Comparison of ENCODE assay signal across 11 cellular contexts in genomic region chr7:80127412-80128150, GRCh38. TPM values are rescaled to one million over a fixed set of nuclear protein-coding genes. Genes with fewer than 3 reads are reported as not detected.
A peak's percentile ranks its signal among the peaks of the same experiment; 100 is the strongest.
DNase-seq lines count a peak whose midpoint lies in the region; ATAC-seq, FAIRE-seq and TF ChIP-seq lines count a peak whose summit lies in the region.
"Had no signal": no experiment of that assay in that cellular context is flagged by ENCODE, and none has a peak within 500 bp of the region (broad histone marks: within the 10 kb centered on the region; RNA-seq: fewer than 3 reads in every experiment).

No MANE protein-coding gene starts in this region.

- H3K4me3 Mint-ChIP-seq in progenitor cell of endocrine pancreas (ENCODE audit: low read depth) = no peak overlapping the region
- no peak overlapping the region for H3K4me3 Mint-ChIP-seq in activated naive CD4-positive, alpha-beta T cell treated with anti-CD3 and anti-CD28 coated beads for 36 hours

- peak overlapping the region; percentile 60 for H3K27ac Mint-ChIP-seq in progenitor cell of endocrine pancreas
- no peak overlapping the region for H3K27ac Mint-ChIP-seq in activated naive CD4-positive, alpha-beta T cell treated with anti-CD3 and anti-CD28 coated beads for 36 hours

- no peaks in the 10 kb centered on the region for H3K36me3 Mint-ChIP-seq in progenitor cell of endocrine pancreas (ENCODE audit: insufficient read depth)
- H3K36me3 Mint-ChIP-seq in activated naive CD4-positive, alpha-beta T cell treated with anti-CD3 and anti-CD28 coated beads for 36 hours (ENCODE audit: low read depth) = no peaks in the 10 kb centered on the region

- CTCF ChIA-PET in HEK293 (lab: Yijun Ruan, JAX) = no interaction called here
- CTCF ChIA-PET in activated naive CD4-positive, alpha-beta T cell treated with anti-CD3 and anti-CD28 coated beads for 36 hours (lab: Charles Lee) = interaction anchor here (1.1 kb wide), 1 partner anchor 8 kb away, joined by 3 read pairs; no protein-coding TSS in a partner anchor

- peaks cover 6% of the 10 kb centered on the region for H3K4me1 Mint-ChIP-seq in progenitor cell of endocrine pancreas (ENCODE audit: low read depth)
- no peaks in the 10 kb centered on the region for H3K4me1 Mint-ChIP-seq in activated naive CD4-positive, alpha-beta T cell treated with anti-CD3 and anti-CD28 coated beads for 36 hours (ENCODE audit: low read depth)

- H3K36me3 ChIP-seq in HEK293 (ENCODE audit: control insufficient read depth in 2 of 2, insufficient read depth in 1 of 2, low read length in 2 of 2) = no peaks in the 10 kb centered on the region

- no peaks in the 10 kb centered on the region for H3K9me3 Mint-ChIP-seq in progenitor cell of endocrine pancreas (ENCODE audit: low read depth)
- no peaks in the 10 kb centered on the region for H3K9me3 Mint-ChIP-seq in activated naive CD4-positive, alpha-beta T cell treated with anti-CD3 and anti-CD28 coated beads for 36 hours

- no peak for ATAC-seq in activated CD4-positive, CD25-positive, alpha-beta regulatory T cell treated with anti-CD3 and anti-CD28 coated beads, Interleukin-2, amount 50 U/mL, for 24 hours

- DNase-seq in NCI-H510A (lab: John Stamatoyannopoulos, UW) = peak; percentile 19
- DNase-seq in head of caudate nucleus = peak in 39 of 42 donors; percentile 22 to 91 (median 73)
- DNase-seq in progenitor cell of endocrine pancreas (ENCODE audit: low spot score, unreplicated experiment) = no peak
- no peak for DNase-seq in activated naive CD4-positive, alpha-beta T cell treated with anti-CD3 and anti-CD28 coated beads for 36 hours
- DNase-seq in RCC 7860 (ENCODE audit: low spot score) = no peak
- DNase-seq in HUDEP-2 (lab: John Stamatoyannopoulos, UW; ENCODE audit: unreplicated experiment in 76 of 76) = no peak
- DNase-seq: effector memory CD4-positive, alpha-beta T cell; stimulated activated CD4-positive, alpha-beta T cell treated with anti-CD3 and anti-CD28 coated beads, Interleukin-4, amount 100 ng/mL, for 1 hour had no signal

- no peak overlapping the region for H3K27ac ChIP-seq in HEK293 (ENCODE audit: extremely low read depth, low read depth, low read length)

- intact Hi-C loops in head of caudate nucleus (cut with DNase I) = no loop called here
- intact Hi-C loops in activated naive CD4-positive, alpha-beta T cell treated with anti-CD3 and anti-CD28 coated beads for 36 hours (cut with micrococcal nuclease) = no loop called here

- H3K9me3 ChIP-seq in HEK293 (ENCODE audit: control insufficient read depth, insufficient read depth, low read depth, low read length) = no peaks in the 10 kb centered on the region

- H3K4me3 ChIP-seq in HEK293 (ENCODE audit: low read depth, low read length) = no peak overlapping the region

- POLR2A ChIA-PET in HEK293 (lab: Yijun Ruan, JAX) = no interaction called here

- peaks cover 2% of the 10 kb centered on the region; the same call in 1 of the 2 replicates for H3K4me1 ChIP-seq in HEK293 (ENCODE audit: control insufficient read depth, insufficient read depth, low read length)

- FAIRE-seq in RCC 7860 (lab: Jason Lieb, UNC) = no peak
- FAIRE-seq: G401.6 had no signal

- no peaks in the 10 kb centered on the region for H3K27me3 Mint-ChIP-seq in progenitor cell of endocrine pancreas
- peaks cover 11% of the 10 kb centered on the region for H3K27me3 Mint-ChIP-seq in activated naive CD4-positive, alpha-beta T cell treated with anti-CD3 and anti-CD28 coated beads for 36 hours (ENCODE audit: low read depth)

- TF ChIP-seq CTCF in HEK293 (tag by site-specific recombination; IDR thresholded peaks at IDR 0.05) = no peak
- TF ChIP-seq CTCF in progenitor cell of endocrine pancreas (IDR thresholded peaks at IDR 0.05; ENCODE audit: unreplicated experiment) = no peak

TF ChIP-seq in HEK293, 187 proteins besides CTCF, POLR2A, EP300 and RAD21:
- TF ChIP-seq GLIS1 (tag by site-specific recombination; IDR thresholded peaks at IDR 0.05) = no peak
- no peak for TF ChIP-seq ZNF777 (tag by site-specific recombination; IDR thresholded peaks at IDR 0.05; ENCODE audit: borderline replicate concordance)
- TF ChIP-seq ZNF132 (tag by site-specific recombination; IDR thresholded peaks at IDR 0.05; ENCODE audit: borderline replicate concordance) = no peak
- TF ChIP-seq ZNF211 (tag by site-specific recombination; IDR thresholded peaks at IDR 0.05; ENCODE audit: low read depth) = no peak
- no peak for TF ChIP-seq ZFP3 (tag by site-specific recombination; IDR thresholded peaks at IDR 0.05; ENCODE audit: low read depth)
- peak; percentile 78 for TF ChIP-seq ZIC2 (tag by site-specific recombination; IDR thresholded peaks at IDR 0.05)
- TF ChIP-seq ZNF114 (tag by site-specific recombination; IDR thresholded peaks at IDR 0.05) = no peak

RNA-seq across cellular contexts. Expression of gene GNAI1, which starts 7.0 kb away (rescaled TPM):
- total RNA-seq in progenitor cell of endocrine pancreas = 49.7 and 50.8 TPM in 2 replicates
- total RNA-seq in activated naive CD4-positive, alpha-beta T cell treated with anti-CD3 and anti-CD28 coated beads for 36 hours = 1 to 10 TPM; 2.3 to 2.4 TPM

Comparison
In these comparisons a context has a peak if more than half of its experiments do, and no peak if none do; other contexts are left out.
1. DNase-seq: peak in NCI-H510A (single experiment) and head of caudate nucleus (39 of 42); none in progenitor cell of endocrine pancreas (single experiment), activated naive CD4-positive, alpha-beta T cell treated with anti-CD3 and anti-CD28 coated beads for 36 hours (single experiment), RCC 7860 (single experiment) and HUDEP-2 (0 of 76).
2. RNA of gene GNAI1, which starts 7.0 kb away (total RNA-seq): 49.7 to 50.8 TPM in progenitor cell of endocrine pancreas; 2.3 to 2.4 TPM in activated naive CD4-positive, alpha-beta T cell treated with anti-CD3 and anti-CD28 coated beads for 36 hours; every median in the first group is over 10 times any median in the second.